Comparison of ENCODE assay signal across 22 cellular contexts in the genomic region with DNA sequence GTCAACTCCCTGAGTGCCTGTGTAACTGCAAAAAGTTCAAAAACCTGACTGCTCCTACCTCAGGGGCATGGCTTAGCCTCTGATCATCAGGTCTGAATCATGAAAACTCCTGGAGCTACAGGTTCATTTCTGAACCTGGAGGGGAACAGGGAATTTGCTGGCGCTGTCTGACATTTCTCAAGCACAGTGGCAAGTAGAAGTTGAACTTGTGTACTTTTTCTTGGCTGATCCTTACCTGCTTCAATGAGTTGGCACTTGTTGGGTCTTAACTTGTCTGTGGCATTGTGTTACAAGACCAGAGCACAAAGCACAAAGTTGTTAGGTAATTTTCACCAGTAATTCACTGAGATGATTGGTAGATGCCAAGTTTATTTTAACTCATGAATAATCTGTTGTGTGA. TPM values are rescaled to one million over a fixed set of nuclear protein-coding genes. Genes with fewer than 3 reads are reported as not detected.
A peak's percentile ranks its signal among the peaks of the same experiment; 100 is the strongest.
DNase-seq lines count a peak whose midpoint lies in the region; ATAC-seq and TF ChIP-seq lines count a peak whose summit lies in the region.
"Had no signal": no experiment of that assay in that cellular context is flagged by ENCODE, and none has a peak within 500 bp of the region (broad histone marks: within the 10 kb centered on the region; RNA-seq: fewer than 3 reads in every experiment).

No MANE protein-coding gene starts in this region.

- H3K9ac ChIP-seq in Loucy (ENCODE audit: low read depth, low read length, poor library complexity, severe bottlenecking): peak overlapping the region; percentile 85

- H3K9me2 ChIP-seq in Loucy (replicated peaks; ENCODE audit: low read depth, low read length): no peaks in the 10 kb centered on the region

- no peaks in the 10 kb centered on the region for H3K27me3 Mint-ChIP-seq in activated CD4-positive, alpha-beta T cell treated with anti-CD3 and anti-CD28 coated beads, Interleukin-2, amount 10 ng/mL, durations not matched to agents 24 days and 14 days
- no peaks in the 10 kb centered on the region for H3K27me3 Mint-ChIP-seq in osteocyte (ENCODE audit: unreplicated experiment)

- TF ChIP-seq CTCF in Loucy (conservative IDR thresholded peaks at IDR 0.05; ENCODE audit: low read length) (no peak), epithelial cell of esophagus (IDR thresholded peaks at IDR 0.05; ENCODE audit: insufficient read depth, low read depth, low read length, missing control alignments) (no peak), osteocyte (IDR thresholded peaks at IDR 0.05) (no peak)

- H3F3A ChIP-seq in Loucy (ENCODE audit: low read depth): no peaks in the 10 kb centered on the region

- no peaks in the 10 kb centered on the region for H3K27me3 ChIP-seq in Loucy (ENCODE audit: insufficient read depth, low read length, poor library complexity, severe bottlenecking)
- H3K27me3 ChIP-seq: spleen, testis had no signal

- no peak overlapping the region for H3K27ac Mint-ChIP-seq in activated CD4-positive, alpha-beta T cell treated with anti-CD3 and anti-CD28 coated beads, Interleukin-2, amount 10 ng/mL, durations not matched to agents 24 days and 14 days
- peak overlapping the region; percentile 35 for H3K27ac Mint-ChIP-seq in osteocyte (ENCODE audit: unreplicated experiment)
- H3K27ac Mint-ChIP-seq: HFFc6, nephron progenitor cell had no signal

- peak overlapping the region; percentile 39 for H3K4me3 Mint-ChIP-seq in activated CD4-positive, alpha-beta T cell treated with anti-CD3 and anti-CD28 coated beads, Interleukin-2, amount 10 ng/mL, durations not matched to agents 24 days and 14 days
- H3K4me3 Mint-ChIP-seq in osteocyte (ENCODE audit: unreplicated experiment): peak overlapping the region; percentile 19
- H3K4me3 Mint-ChIP-seq: HFFc6 had no signal

- H3K4me1 Mint-ChIP-seq in activated CD4-positive, alpha-beta T cell treated with anti-CD3 and anti-CD28 coated beads, Interleukin-2, amount 10 ng/mL, durations not matched to agents 24 days and 14 days: peaks cover 41% of the 10 kb centered on the region
- H3K4me1 Mint-ChIP-seq in osteocyte (ENCODE audit: unreplicated experiment): peaks cover 41% of the 10 kb centered on the region

- intact Hi-C loops in activated CD4-positive, alpha-beta T cell treated with anti-CD3 and anti-CD28 coated beads, Interleukin-2, amount 10 ng/mL, durations not matched to agents 24 days and 14 days (cut with micrococcal nuclease): loop anchor here (5.0 to 10.0 kb wide), 2 partner anchors 108 to 195 kb away; no protein-coding TSS in a partner anchor

- no peak overlapping the region for H2AFZ ChIP-seq in Loucy (ENCODE audit: low read length)

- ATAC-seq in HG03439 (IDR thresholded peaks at IDR 0.05; ENCODE audit: unreplicated experiment): no peak
- ATAC-seq in HG03039 (IDR thresholded peaks at IDR 0.05; ENCODE audit: unreplicated experiment): no peak
- ATAC-seq: SK-N-SH treated with all-trans-retinoic acid at 6 μM for 48 hours had no signal

- H3K79me2 ChIP-seq in Loucy (ENCODE audit: insufficient read depth, low read length): peaks cover 54% of the 10 kb centered on the region

- H4K20me1 ChIP-seq in Loucy (ENCODE audit: insufficient read depth, low read length, poor library complexity, severe bottlenecking): peaks cover 27% of the 10 kb centered on the region

- no peaks in the 10 kb centered on the region for H3K9me3 Mint-ChIP-seq in activated CD4-positive, alpha-beta T cell treated with anti-CD3 and anti-CD28 coated beads, Interleukin-2, amount 10 ng/mL, durations not matched to agents 24 days and 14 days
- H3K9me3 Mint-ChIP-seq in osteocyte (ENCODE audit: unreplicated experiment): no peaks in the 10 kb centered on the region
- H3K9me3 Mint-ChIP-seq: HFFc6, nephron progenitor cell had no signal

- peaks cover 44% of the 10 kb centered on the region for H3K4me1 ChIP-seq in Loucy (ENCODE audit: insufficient read depth, low read length, poor library complexity, severe bottlenecking)

- H3K4me2 ChIP-seq in Loucy (ENCODE audit: low read depth, low read length, poor library complexity, severe bottlenecking): peak overlapping the region; percentile 95

- H3K4me3 ChIP-seq in Loucy (ENCODE audit: low read length, poor library complexity, severe bottlenecking): peak overlapping the region; percentile 87
- no peak overlapping the region for H3K4me3 ChIP-seq in epithelial cell of esophagus (ENCODE audit: low read length)
- H3K4me3 ChIP-seq: spleen, testis had no signal

- no peak for DNase-seq in activated CD4-positive, alpha-beta T cell treated with anti-CD3 and anti-CD28 coated beads, Interleukin-2, amount 10 ng/mL, durations not matched to agents 24 days and 14 days
- DNase-seq in activated CD4-positive, alpha-beta T cell treated with anti-CD3 and anti-CD28 coated beads, Interleukin-2, amount 50 U/mL, for 48 hours: no peak
- DNase-seq in epithelial cell of esophagus (ENCODE audit: low read depth) (peak; percentile 95), osteocyte (ENCODE audit: extremely low spot score, unreplicated experiment) (no peak), AG08395 (ENCODE audit: low spot score) (no peak)
- DNase-seq: 8988T; activated CD4-positive, alpha-beta T cell treated with anti-CD3 and anti-CD28 coated beads for 48 hours; central memory CD4-positive, alpha-beta T cell; DMS53; effector CD8-positive, alpha-beta T cell; HFFc6; NCI-H1436; NCI-H2227 treated with DMSO at 0.1 percent for 48 hours; nephron progenitor cell; spleen; stimulated activated CD8-positive, alpha-beta memory T cell treated with anti-CD3 and anti-CD28 coated beads, Interleukin-4, amount 100 ng/mL, for 48 hours; testis had no signal

- peaks cover 36% of the 10 kb centered on the region for H3K36me3 Mint-ChIP-seq in activated CD4-positive, alpha-beta T cell treated with anti-CD3 and anti-CD28 coated beads, Interleukin-2, amount 10 ng/mL, durations not matched to agents 24 days and 14 days (ENCODE audit: low read depth)
- H3K36me3 Mint-ChIP-seq in osteocyte (ENCODE audit: unreplicated experiment): peaks cover 15% of the 10 kb centered on the region

- peaks cover 30% of the 10 kb centered on the region; the same call in 1 of the 2 replicates for H3K36me3 ChIP-seq in Loucy (ENCODE audit: insufficient read depth, low read length)

- H3K9me3 ChIP-seq in Loucy (ENCODE audit: insufficient read depth, low read depth, low read length): no peaks in the 10 kb centered on the region
- H3K9me3 ChIP-seq: spleen, testis had no signal

RNA-seq across cellular contexts. Expression of a gene that starts 3.3 kb away (rescaled TPM):
- total RNA-seq in activated CD4-positive, alpha-beta T cell treated with anti-CD3 and anti-CD28 coated beads, Interleukin-2, amount 10 ng/mL, durations not matched to agents 24 days and 14 days: 144 and 147 TPM in 2 replicates
- 144 and 152 TPM in 2 replicates for total RNA-seq in osteocyte

RNA-seq across cellular contexts. Expression of a gene that starts 7.0 kb away (rescaled TPM):
- total RNA-seq in activated CD4-positive, alpha-beta T cell treated with anti-CD3 and anti-CD28 coated beads, Interleukin-2, amount 10 ng/mL, durations not matched to agents 24 days and 14 days: 2.3 and 3.5 TPM in 2 replicates
- 113 and 118 TPM in 2 replicates for total RNA-seq in osteocyte

RNA-seq across cellular contexts. Expression of a gene that starts 10.9 kb away (rescaled TPM):
- total RNA-seq in activated CD4-positive, alpha-beta T cell treated with anti-CD3 and anti-CD28 coated beads, Interleukin-2, amount 10 ng/mL, durations not matched to agents 24 days and 14 days: 219 TPM in 2 replicates
- 78.0 and 78.2 TPM in 2 replicates for total RNA-seq in osteocyte

RNA-seq across cellular contexts. Expression of a gene that starts 34.7 kb away (rescaled TPM):
- 3.0 and 4.0 TPM in 2 replicates for total RNA-seq in activated CD4-positive, alpha-beta T cell treated with anti-CD3 and anti-CD28 coated beads, Interleukin-2, amount 10 ng/mL, durations not matched to agents 24 days and 14 days
- 11.6 and 14.6 TPM in 2 replicates for total RNA-seq in osteocyte

RNA-seq across cellular contexts. Expression of a gene that starts 49.9 kb away (rescaled TPM):
- not detected in 2 replicates for total RNA-seq in activated CD4-positive, alpha-beta T cell treated with anti-CD3 and anti-CD28 coated beads, Interleukin-2, amount 10 ng/mL, durations not matched to agents 24 days and 14 days
- not detected in 2 replicates for total RNA-seq in osteocyte
- total RNA-seq: lung microvascular endothelial cell, spleen had no signal

Comparison
In these comparisons a context has a peak if more than half of its experiments do, and no peak if none do; other contexts are left out.
1. RNA of a gene that starts 7.0 kb away (total RNA-seq): 113 to 118 TPM in osteocyte; 2.3 to 3.5 TPM in activated CD4-positive, alpha-beta T cell treated with anti-CD3 and anti-CD28 coated beads, Interleukin-2, amount 10 ng/mL, durations not matched to agents 24 days and 14 days; every median in the first group is over 10 times any median in the second.